8 cellular contexts compared by ENCODE assay signal in the genomic region with DNA sequence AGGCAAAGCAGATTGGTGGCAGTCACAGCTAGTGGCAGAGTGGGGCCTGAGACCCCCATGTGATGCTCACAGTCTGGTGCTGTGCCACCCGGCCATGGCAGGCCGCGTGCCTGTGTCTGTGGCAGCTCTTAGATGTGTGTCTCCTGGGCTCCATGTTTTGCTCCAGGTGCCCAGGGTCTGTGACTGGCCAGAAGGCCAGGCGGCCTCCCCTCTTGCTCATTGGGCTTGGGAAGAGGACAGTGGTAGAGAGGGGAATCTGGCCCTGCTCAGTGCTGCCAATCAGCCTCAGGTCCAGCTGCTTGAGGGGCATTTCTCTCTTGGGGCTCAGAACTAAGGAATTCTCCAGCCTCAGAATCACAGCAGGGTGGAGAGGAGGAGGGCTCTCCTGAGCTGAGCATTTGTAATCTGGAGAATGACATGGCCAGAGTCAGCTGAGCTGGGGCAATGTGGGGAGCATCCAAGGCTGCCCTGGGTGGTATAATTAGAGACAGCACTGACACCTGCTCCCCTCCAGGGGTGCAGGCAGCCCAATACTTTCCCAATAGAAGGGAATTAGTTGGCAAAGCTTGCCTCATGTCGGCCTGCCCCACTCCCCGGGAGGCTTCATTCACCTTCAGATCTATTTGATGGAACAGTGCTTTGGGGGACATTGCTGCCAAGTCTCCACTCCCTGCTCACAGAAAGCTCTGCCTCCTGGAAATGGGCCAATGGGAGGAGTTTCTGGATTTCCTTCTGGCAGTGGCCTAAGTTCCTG. TPM values are rescaled to one million over a fixed set of nuclear protein-coding genes. Genes with fewer than 3 reads are reported as not detected.
DNase-seq lines count a peak whose midpoint lies in the region; ATAC-seq and TF ChIP-seq lines count a peak whose summit lies in the region.

No MANE protein-coding gene starts in this region.

- intact Hi-C loops in activated CD8-positive, alpha-beta T cell treated with anti-CD3 and anti-CD28 coated beads for 36 hours (cut with micrococcal nuclease): no loop called here
- intact Hi-C loops in prostate gland (cut with DNase I): no loop called here

- H3K36me3 ChIP-seq in gastroesophageal sphincter (peaks cover 0 to 27% of the 10 kb centered on the region in 2 donors), prostate gland (no peaks in the 10 kb centered on the region)

- no peak for TF ChIP-seq POLR2A in gastroesophageal sphincter (IDR thresholded peaks at IDR 0.05)
- TF ChIP-seq POLR2A in prostate gland (IDR thresholded peaks at IDR 0.05): no peak

- no peaks in the 10 kb centered on the region for H3K9me3 Mint-ChIP-seq in activated CD8-positive, alpha-beta T cell treated with anti-CD3 and anti-CD28 coated beads for 36 hours

- H3K9me3 ChIP-seq in gastroesophageal sphincter: no peaks in the 10 kb centered on the region
- H3K9me3 ChIP-seq in prostate gland: no peaks in the 10 kb centered on the region

- CTCF ChIA-PET in activated CD8-positive, alpha-beta T cell treated with anti-CD3 and anti-CD28 coated beads for 36 hours (lab: Charles Lee): interaction anchor here (0.9 to 5.2 kb wide), 14 partner anchors 10 to 125 kb away, joined by 3 to 39 read pairs (median 4); partner anchors contain the start of gene RPL23

- POLR2A ChIA-PET in activated CD8-positive, alpha-beta T cell treated with anti-CD3 and anti-CD28 coated beads for 36 hours (lab: Charles Lee): interaction anchor here (0.7 to 2.5 kb wide), 11 partner anchors 10 to 124 kb away, joined by 3 to 6 read pairs (median 3); partner anchors contain the start of gene PIP4K2B

- H3K27me3 ChIP-seq in gastroesophageal sphincter (no peaks in the 10 kb centered on the region), prostate gland (replicated peaks; ENCODE audit: insufficient read depth) (no peaks in the 10 kb centered on the region)

- H3K4me1 ChIP-seq in gastroesophageal sphincter (peaks cover 5 to 88% (median 35%) of the 10 kb centered on the region in 3 donors), prostate gland (replicated peaks) (no peaks in the 10 kb centered on the region)

- H3K36me3 Mint-ChIP-seq in activated CD8-positive, alpha-beta T cell treated with anti-CD3 and anti-CD28 coated beads for 36 hours (ENCODE audit: low read depth): peaks cover 18% of the 10 kb centered on the region

- TF ChIP-seq EP300 in gastroesophageal sphincter (IDR thresholded peaks at IDR 0.05): no peak

- in situ Hi-C loops in GM13976 (cut with MboI; ENCODE audit: low sequenced_read_pairs, unreplicated experiment): no loop called here

- H3K4me3 Mint-ChIP-seq in activated CD8-positive, alpha-beta T cell treated with anti-CD3 and anti-CD28 coated beads for 36 hours: no peak overlapping the region

- peak overlapping the region; percentile 5 to 81 (median 72) for H3K27ac ChIP-seq in gastroesophageal sphincter
- no peak overlapping the region for H3K27ac ChIP-seq in prostate gland

- no peak for ATAC-seq in activated CD8-positive, alpha-beta T cell treated with anti-CD3 and anti-CD28 coated beads for 36 hours
- peak; percentile 70 for ATAC-seq in gastroesophageal sphincter
- ATAC-seq in GM18870 (IDR thresholded peaks at IDR 0.05; ENCODE audit: unreplicated experiment): no peak
- ATAC-seq in HG03520 (IDR thresholded peaks at IDR 0.05; ENCODE audit: unreplicated experiment): no peak

- peaks cover 53% of the 10 kb centered on the region for H3K4me1 Mint-ChIP-seq in activated CD8-positive, alpha-beta T cell treated with anti-CD3 and anti-CD28 coated beads for 36 hours (ENCODE audit: low read depth)

- H3K4me3 ChIP-seq in gastroesophageal sphincter: no peak overlapping the region
- no peak overlapping the region for H3K4me3 ChIP-seq in prostate gland

- no peak for TF ChIP-seq CTCF in activated CD8-positive, alpha-beta T cell treated with anti-CD3 and anti-CD28 coated beads for 36 hours (IDR thresholded peaks at IDR 0.05)
- TF ChIP-seq CTCF in gastroesophageal sphincter (IDR thresholded peaks at IDR 0.05) (peak in 2 of 4 experiments; percentile 3 to 13), prostate gland (IDR thresholded peaks at IDR 0.05) (no peak), GM13976 (IDR thresholded peaks at IDR 0.05; ENCODE audit: borderline replicate concordance, control extremely low read depth, extremely low read depth, insufficient read depth, missing control alignments) (no peak)

- no peaks in the 10 kb centered on the region for H3K27me3 Mint-ChIP-seq in activated CD8-positive, alpha-beta T cell treated with anti-CD3 and anti-CD28 coated beads for 36 hours

- WGBS in gastroesophageal sphincter (ENCODE audit: low coverage in 1 of 2), 2 donors: 15% methylated on average over 2 of the region's 6 CpGs; no CpG with 5 or more reads in 1 of the 2 donors
- 50% methylated on average over 6 of the region's 6 CpGs for WGBS in prostate gland

- peak; percentile 3 for DNase-seq in stimulated activated CD4-positive, alpha-beta T cell treated with anti-CD3 and anti-CD28 coated beads, Interleukin-4, amount 100 ng/mL, for 24 hours
- no peak for DNase-seq in stimulated activated CD4-positive, alpha-beta T cell treated with anti-CD3 and anti-CD28 coated beads, Interleukin-4, amount 100 ng/mL, for 4 hours
- DNase-seq in activated CD8-positive, alpha-beta T cell treated with anti-CD3 and anti-CD28 coated beads for 36 hours: no peak
- DNase-seq in prostate gland (ENCODE audit: low spot score) (peak; percentile 58), GM13976 (ENCODE audit: low spot score) (no peak)

- H3K27ac Mint-ChIP-seq in activated CD8-positive, alpha-beta T cell treated with anti-CD3 and anti-CD28 coated beads for 36 hours: peak overlapping the region; percentile 62

RNA-seq across cellular contexts. Expression of gene FBXO47, which starts 44.5 kb away (rescaled TPM):
- not detected for total RNA-seq in activated CD8-positive, alpha-beta T cell treated with anti-CD3 and anti-CD28 coated beads for 36 hours
- total RNA-seq in gastroesophageal sphincter: under 1 TPM in 1 of 4 donors, not detected in 3; 0.25 TPM
- total RNA-seq in prostate gland: 1 to 10 TPM in 1 of 2 donors, not detected in 1; 5.1 TPM

RNA-seq across cellular contexts. Expression of gene LASP1, which starts 52.9 kb away (rescaled TPM):
- total RNA-seq in activated CD8-positive, alpha-beta T cell treated with anti-CD3 and anti-CD28 coated beads for 36 hours: 100 to 1,000 TPM; 135 to 139 TPM
- 10 to 100 TPM; 33.5 to 88.9 (median 73.6) TPM for total RNA-seq in gastroesophageal sphincter
- total RNA-seq in prostate gland: 10 to 100 TPM; 61.8 to 93.4 TPM

Comparison
In these comparisons a context has a peak if more than half of its experiments do, and no peak if none do; other contexts are left out.
1. DNase-seq: peak in stimulated activated CD4-positive, alpha-beta T cell treated with anti-CD3 and anti-CD28 coated beads, Interleukin-4, amount 100 ng/mL, for 24 hours (single experiment) and prostate gland (single experiment); none in stimulated activated CD4-positive, alpha-beta T cell treated with anti-CD3 and anti-CD28 coated beads, Interleukin-4, amount 100 ng/mL, for 4 hours (0 of 2), activated CD8-positive, alpha-beta T cell treated with anti-CD3 and anti-CD28 coated beads for 36 hours (single experiment) and GM13976 (single experiment).
2. H3K27ac ChIP-seq: peak in gastroesophageal sphincter (4 of 4); none in prostate gland (0 of 2).